ENCODE assay signal across 1 cellular context in genomic region chr12:3048540-3048939, GRCh38.
TF ChIP-seq lines count a peak whose summit lies in the region.

No MANE protein-coding gene starts in this region.

TF ChIP-seq in SK-N-SH treated with all-trans-retinoic acid at 6 μM for 48 hours, 23 proteins besides CTCF, POLR2A, EP300 and RAD21 (continued from another document):
- TF ChIP-seq TSHZ2 (CRISPR knock-in tag; IDR thresholded peaks at IDR 0.05): no peak
